In genomic region chr9:69054989-69055388, GRCh38 we compare ENCODE assay signal across 23 cellular contexts. TPM values are rescaled to one million over a fixed set of nuclear protein-coding genes. Genes with fewer than 3 reads are reported as not detected.
A peak's percentile ranks its signal among the peaks of the same experiment; 100 is the strongest.
DNase-seq lines count a peak whose midpoint lies in the region; ATAC-seq and TF ChIP-seq lines count a peak whose summit lies in the region.
"Had no signal": no experiment of that assay in that cellular context is flagged by ENCODE, and none has a peak within 500 bp of the region (broad histone marks: within the 10 kb centered on the region; RNA-seq: fewer than 3 reads in every experiment).

No MANE protein-coding gene starts in this region.

- no peak overlapping the region for H2AFZ ChIP-seq in OCI-LY7 (ENCODE audit: low read length)
- H2AFZ ChIP-seq: GM23248 had no signal

- no peak overlapping the region for H3K4me2 ChIP-seq in OCI-LY7 (ENCODE audit: low read length)

- H3K27me3 ChIP-seq in lower lobe of right lung (ENCODE audit: low read depth) (no peaks in the 10 kb centered on the region), upper lobe of left lung (no peaks in the 10 kb centered on the region)

- DNase-seq in NCI-H510A treated with DMSO at 0.1 percent for 48 hours (lab: John Stamatoyannopoulos, UW) (peak; percentile 25), NCI-H510A (lab: John Stamatoyannopoulos, UW) (no peak), OCI-LY7 (ENCODE audit: low spot score) (no peak), lower lobe of right lung (peak; percentile 73), upper lobe of left lung (peak in 1 of 2 donors; percentile 84)
- DNase-seq in activated CD8-positive, alpha-beta memory T cell treated with anti-CD3 and anti-CD28 coated beads, Interleukin-2, amount 50 U/mL, for 4 hours, result no peak
- DNase-seq: EL, GF-D8, GM23248, KG1, NCI-H1092, NCI-H1436, NCI-H187 treated with DMSO at 0.1 percent for 48 hours, Right ventricle myocardium superior had no signal

- POLR2A ChIA-PET in OCI-LY7 (lab: Charles Lee), result interaction anchor here (0.6 to 2.0 kb wide), 3 partner anchors 137 to 206 kb away, joined by 3 to 6 read pairs (median 3); no protein-coding TSS in a partner anchor

- no peak overlapping the region for H3K4me3 ChIP-seq in OCI-LY7 (ENCODE audit: low read depth, low read length, poor library complexity, severe bottlenecking)
- H3K4me3 ChIP-seq in lower lobe of right lung, result no peak overlapping the region
- no peak overlapping the region for H3K4me3 ChIP-seq in upper lobe of left lung
- H3K4me3 ChIP-seq: GM23248, HAP-1 had no signal

- H4K20me1 ChIP-seq in OCI-LY7 (ENCODE audit: insufficient read depth, low read length), result no peaks in the 10 kb centered on the region

- BruUV-seq in OCI-LY7 (replicated peaks; lab: Mats Ljungman, UMichigan), result TSS peak; percentile 37

- H3K36me3 ChIP-seq in OCI-LY7 (ENCODE audit: insufficient read depth, low read length) (peaks cover 35% of the 10 kb centered on the region), lower lobe of right lung (no peaks in the 10 kb centered on the region), upper lobe of left lung (peaks cover 0 to 4% (median 0%) of the 10 kb centered on the region in 4 donors)

- intact Hi-C loops in OCI-LY7 (cut with micrococcal nuclease; ENCODE audit: unreplicated experiment) (loop anchor here (5.0 kb wide), 2 partner anchors 67 to 497 kb away; no protein-coding TSS in a partner anchor), lower lobe of right lung (cut with DNase I) (loop anchor here (5.0 kb wide), 1 partner anchor 137 kb away; no protein-coding TSS in a partner anchor)

- TF ChIP-seq POLR2A in upper lobe of left lung (IDR thresholded peaks at IDR 0.05), result no peak

- no peaks in the 10 kb centered on the region for H3K9me3 ChIP-seq in OCI-LY7 (ENCODE audit: low read length)
- no peaks in the 10 kb centered on the region for H3K9me3 ChIP-seq in lower lobe of right lung
- no peaks in the 10 kb centered on the region for H3K9me3 ChIP-seq in upper lobe of left lung
- H3K9me3 ChIP-seq: HAP-1 had no signal

- no peaks in the 10 kb centered on the region for H3K4me1 ChIP-seq in OCI-LY7 (ENCODE audit: insufficient read depth, low read length, poor library complexity, severe bottlenecking)
- peaks cover 11% of the 10 kb centered on the region for H3K4me1 ChIP-seq in lower lobe of right lung
- H3K4me1 ChIP-seq in upper lobe of left lung, result peaks cover 0 to 15% (median 8%) of the 10 kb centered on the region in 4 donors
- H3K4me1 ChIP-seq: HAP-1 had no signal

- TF ChIP-seq CTCF in OCI-LY7 (conservative IDR thresholded peaks at IDR 0.05; ENCODE audit: low read length) (no peak), lower lobe of right lung (IDR thresholded peaks at IDR 0.05) (no peak), upper lobe of left lung (IDR thresholded peaks at IDR 0.05) (no peak)

- no peak for TF ChIP-seq EP300 in upper lobe of left lung (IDR thresholded peaks at IDR 0.05)

- H3K9me2 ChIP-seq in OCI-LY7 (ENCODE audit: insufficient read depth, low read length), result no peaks in the 10 kb centered on the region

- CTCF ChIA-PET in OCI-LY7 (lab: Charles Lee; ENCODE audit: unreplicated experiment), result no interaction called here

- WGBS in upper lobe of left lung, 2 donors, result 46 to 62% methylated on average over 1 of the region's 1 CpG

- ATAC-seq in lower lobe of right lung (peak; percentile 91 to 96), upper lobe of left lung (ENCODE audit: low FRiP score in 2 of 2) (peak; percentile 61 to 90), GM21526 (IDR thresholded peaks at IDR 0.05; ENCODE audit: low FRiP score, unreplicated experiment) (no peak), GM18511 (IDR thresholded peaks at IDR 0.05; ENCODE audit: unreplicated experiment) (no peak)

- no peak overlapping the region for H3K27ac ChIP-seq in OCI-LY7 (ENCODE audit: low read depth, low read length, poor library complexity, severe bottlenecking)
- peak overlapping the region; percentile 3 for H3K27ac ChIP-seq in lower lobe of right lung
- peak overlapping the region; percentile 8 to 75 (median 52) for H3K27ac ChIP-seq in upper lobe of left lung
- H3K27ac ChIP-seq: C4-2B, GM23248, HL-60 had no signal

- H3K79me2 ChIP-seq in OCI-LY7 (ENCODE audit: insufficient read depth, low read depth, low read length), result no peaks in the 10 kb centered on the region

RNA-seq across cellular contexts. Expression of gene FXN, which starts 19.4 kb away (rescaled TPM):
- 5.6 and 6.9 TPM in 2 replicates for total RNA-seq in OCI-LY7 (2014; rRNA removed; shearing (Covaris generic))
- total RNA-seq in OCI-LY7 (2022), result 33.6 and 36.1 TPM in 2 replicates
- 10.9 TPM for total RNA-seq in lower lobe of right lung
- total RNA-seq in upper lobe of left lung, result 10 to 100 TPM in 2 of 6 donors, 1 to 10 TPM in 4; 1.8 to 16.5 (median 9.0) TPM

RNA-seq across cellular contexts. Expression of gene PRKACG, which starts 41.1 kb away (rescaled TPM):
- not detected in 2 replicates for total RNA-seq in OCI-LY7 (2014; rRNA removed; shearing (Covaris generic))
- not detected in 2 replicates for total RNA-seq in OCI-LY7 (2022)
- total RNA-seq in lower lobe of right lung, result not detected
- total RNA-seq in upper lobe of left lung, result not detected
- total RNA-seq: A172; CD8-positive, alpha-beta memory T cell; GM23248; HT-29; Right ventricle myocardium superior; SK-MEL-5 had no signal

Comparison
In these comparisons a context has a peak if more than half of its experiments do, and no peak if none do; other contexts are left out.
1. DNase-seq: peak in NCI-H510A treated with DMSO at 0.1 percent for 48 hours (single experiment) and lower lobe of right lung (single experiment); none in NCI-H510A (single experiment), OCI-LY7 (single experiment) and activated CD8-positive, alpha-beta memory T cell treated with anti-CD3 and anti-CD28 coated beads, Interleukin-2, amount 50 U/mL, for 4 hours (single experiment).
2. ATAC-seq: peak in lower lobe of right lung (2 of 2) and upper lobe of left lung (2 of 2); none in GM21526 (single experiment) and GM18511 (single experiment).